In genomic region chr5:177123789-177124485, GRCh38 we compare ENCODE assay signal across 1 cellular context.
TF ChIP-seq lines count a peak whose summit lies in the region.

No MANE protein-coding gene starts in this region.

TF ChIP-seq in GM12878, 131 proteins besides CTCF, POLR2A, EP300 and RAD21:
- TF ChIP-seq TCF7 (IDR thresholded peaks at IDR 0.05; ENCODE audit: borderline replicate concordance): no peak
- TF ChIP-seq CREM (IDR thresholded peaks at IDR 0.05; ENCODE audit: low read depth): peak; percentile 36; the same call in 1 of the 2 replicates
- TF ChIP-seq TCF12 (IDR thresholded peaks at IDR 0.05; ENCODE audit: low read depth, low read length): peak; percentile 43; the same call in 1 of the 2 replicates
- 0 out of 2 replicates have a peak, but pooled peaks have one; percentile 30 for TF ChIP-seq CREB1 (IDR thresholded peaks at IDR 0.05; ENCODE audit: low read depth)
- 0 out of 2 replicates have a peak, but pooled peaks have one; percentile 35 for TF ChIP-seq TCF3 (IDR thresholded peaks at IDR 0.05; ENCODE audit: borderline replicate concordance, insufficient read depth, low read depth, low read length)
TF ChIP-seq in GM12878: peak in this region for 4.
